ENCODE assay signal across 12 cellular contexts in genomic region chr16:88504489-88505404, GRCh38. TPM values are rescaled to one million over a fixed set of nuclear protein-coding genes. Genes with fewer than 3 reads are reported as not detected.
A peak's percentile ranks its signal among the peaks of the same experiment; 100 is the strongest.
DNase-seq lines count a peak whose midpoint lies in the region; TF ChIP-seq lines count a peak whose summit lies in the region.
"Had no signal": no experiment of that assay in that cellular context is flagged by ENCODE, and none has a peak within 500 bp of the region (broad histone marks: within the 10 kb centered on the region; RNA-seq: fewer than 3 reads in every experiment).

No MANE protein-coding gene starts in this region.

- no peak overlapping the region for H3K14ac ChIP-seq in neuronal stem cell (ENCODE audit: low read length)

- H3K4me1 ChIP-seq in neuronal stem cell (ENCODE audit: control insufficient read depth in 2 of 2, insufficient read depth in 1 of 2, low read depth in 1 of 2, low read length in 2 of 2): peaks cover 7 to 11% of the 10 kb centered on the region in 2 donors

- no peaks in the 10 kb centered on the region for H3K27me3 Mint-ChIP-seq in brain
- H3K27me3 Mint-ChIP-seq: T-helper 17 cell, type B pancreatic cell had no signal

- peak overlapping the region; percentile 58 for H2BK12ac ChIP-seq in neuronal stem cell (ENCODE audit: low read length)

- no peaks in the 10 kb centered on the region for H3K27me3 ChIP-seq in neuronal stem cell (ENCODE audit: control insufficient read depth in 3 of 3, insufficient read depth in 3 of 3, low read depth in 1 of 3, low read length in 3 of 3)

- no peaks in the 10 kb centered on the region for H3K36me3 ChIP-seq in neuronal stem cell (replicated peaks in 1 of 2; ENCODE audit: control insufficient read depth in 2 of 2, insufficient read depth in 2 of 2, low read length in 2 of 2)

- H3K4ac ChIP-seq in neuronal stem cell (ENCODE audit: low read length): no peak overlapping the region

- H3K9me3 Mint-ChIP-seq in brain: peaks cover 0 to 2% (median 0%) of the 10 kb centered on the region in 5 experiments
- H3K9me3 Mint-ChIP-seq: activated T-helper 1 cell treated with anti-CD3 and anti-CD28 coated beads, Interleukin-12 subunit alpha, Interleukin-12 subunit beta, Interleukin-2, Interleukin-4 antibody, amounts not matched to agents 30 ng/mL and 10 ng/mL and 1 ng/mL, durations not matched to agents 14 hours and 24 hours and 36 hours; type B pancreatic cell had no signal

- peak overlapping the region; percentile 13 for H2BK5ac ChIP-seq in neuronal stem cell (ENCODE audit: low read length)

- no peak overlapping the region for H3K27ac ChIP-seq in neuronal stem cell (replicated peaks; ENCODE audit: low read length)

- peak overlapping the region in 3 of 5 experiments; percentile 59 to 80 (median 80) for H3K27ac Mint-ChIP-seq in brain
- H3K27ac Mint-ChIP-seq: activated T-helper 1 cell treated with anti-CD3 and anti-CD28 coated beads, Interleukin-12 subunit alpha, Interleukin-12 subunit beta, Interleukin-2, Interleukin-4 antibody, amounts not matched to agents 30 ng/mL and 10 ng/mL and 1 ng/mL, durations not matched to agents 14 hours and 24 hours and 36 hours; type B pancreatic cell had no signal

- no peak overlapping the region for H3K4me3 Mint-ChIP-seq in brain
- H3K4me3 Mint-ChIP-seq: activated T-helper 1 cell treated with anti-CD3 and anti-CD28 coated beads, Interleukin-12 subunit alpha, Interleukin-12 subunit beta, Interleukin-2, Interleukin-4 antibody, amounts not matched to agents 30 ng/mL and 10 ng/mL and 1 ng/mL, durations not matched to agents 14 hours and 24 hours and 36 hours; T-helper 17 cell; type B pancreatic cell had no signal

- no peak overlapping the region for H2BK120ac ChIP-seq in neuronal stem cell (ENCODE audit: low read depth, low read length)

- peak overlapping the region; percentile 86 for H2AK5ac ChIP-seq in neuronal stem cell (ENCODE audit: low read depth, low read length)

- no peak overlapping the region for H3K4me2 ChIP-seq in neuronal stem cell (ENCODE audit: insufficient read depth, low read length, poor library complexity, severe bottlenecking)

- no peak overlapping the region for H3K9ac ChIP-seq in neuronal stem cell (ENCODE audit: low read depth, low read length, poor library complexity)

- H4K91ac ChIP-seq in neuronal stem cell (ENCODE audit: low read depth, low read length, poor library complexity): no peak overlapping the region

- H2AFZ ChIP-seq in neuronal stem cell (ENCODE audit: low read length): no peak overlapping the region

- no peak for TF ChIP-seq CTCF in brain (conservative IDR thresholded peaks at IDR 0.05)

- no peak overlapping the region for H2BK15ac ChIP-seq in neuronal stem cell (ENCODE audit: low read length)

- DNase-seq in NCI-H2107 treated with DMSO at 0.1 percent for 48 hours (lab: John Stamatoyannopoulos, UW; ENCODE audit: unreplicated experiment) (peak; percentile 54), NCI-H2107 (lab: John Stamatoyannopoulos, UW) (no peak), NCI-H2227 treated with DMSO at 0.1 percent for 48 hours (lab: John Stamatoyannopoulos, UW) (peak; percentile 52), neuronal stem cell (ENCODE audit: low spot score) (no peak), NCI-H2029 (lab: John Stamatoyannopoulos, UW) (no peak), T-helper 2 cell (no peak)
- no peak for DNase-seq in activated CD4-positive, CD25-positive, alpha-beta regulatory T cell (lab: John Stamatoyannopoulos, UW)
- DNase-seq: midbrain had no signal

- H3K18ac ChIP-seq in neuronal stem cell (ENCODE audit: low read length): peak overlapping the region; percentile 48

- no peaks in the 10 kb centered on the region for H3K36me3 Mint-ChIP-seq in brain
- H3K36me3 Mint-ChIP-seq: type B pancreatic cell had no signal

- no CpG with 5 or more reads among the region's 28 CpGs for WGBS in neuronal stem cell (ENCODE audit: extremely low coverage in 2 of 2, insufficient read length in 2 of 2, insufficient replicate concordance in 1 of 2), 2 donors

- H3K4me1 Mint-ChIP-seq in brain: peaks cover 17% of the 10 kb centered on the region

- H3K9me3 ChIP-seq in neuronal stem cell (replicated peaks in 1 of 2; ENCODE audit: control insufficient read depth in 2 of 2, insufficient read depth in 1 of 2, low read depth in 1 of 2, low read length in 2 of 2): no peaks in the 10 kb centered on the region

- peak overlapping the region; percentile 55 for H3K23ac ChIP-seq in neuronal stem cell (ENCODE audit: low read depth, low read length, poor library complexity)

- no peaks in the 10 kb centered on the region for H3K79me1 ChIP-seq in neuronal stem cell (ENCODE audit: low read depth, low read length)

- H4K8ac ChIP-seq in neuronal stem cell (ENCODE audit: low read depth, low read length): no peak overlapping the region

- H3K4me3 ChIP-seq in neuronal stem cell (ENCODE audit: low read length in 2 of 2): no peak overlapping the region

RNA-seq across cellular contexts. Expression of gene ZFPM1, which starts 51.7 kb away (rescaled TPM):
- polyA plus RNA-seq in brain (ENCODE audit: insufficient read depth, low read depth, low replicate concordance): 9.8 TPM
- 3.8 TPM for polyA plus RNA-seq in neuronal stem cell (2013, experiment 1 of 2)
- polyA plus RNA-seq in neuronal stem cell (2013, experiment 2 of 2): 4.0 TPM

Comparison
In these comparisons a context has a peak if more than half of its experiments do, and no peak if none do; other contexts are left out.
1. DNase-seq: peak in NCI-H2107 treated with DMSO at 0.1 percent for 48 hours (single experiment) and NCI-H2227 treated with DMSO at 0.1 percent for 48 hours (single experiment); none in NCI-H2107 (single experiment), neuronal stem cell (single experiment), NCI-H2029 (single experiment), T-helper 2 cell (0 of 5) and activated CD4-positive, CD25-positive, alpha-beta regulatory T cell (0 of 4).